In genomic region chr10:43983856-43984271, GRCh38 we compare ENCODE assay signal across 25 cellular contexts.
"Had no signal": no experiment of that assay in that cellular context is flagged by ENCODE, and none has a peak within 500 bp of the region (broad histone marks: within the 10 kb centered on the region; RNA-seq: fewer than 3 reads in every experiment).

No MANE protein-coding gene starts in this region.

- H3K4me3 Mint-ChIP-seq: immature natural killer cell; naive thymus-derived CD4-positive, alpha-beta T cell; natural killer cell treated with Interleukin-12 subunit alpha and Interleukin-12 subunit beta and Interleukin-15 and Interleukin-18, amount 100 ng/mL, for 72 hours; stimulated activated memory B cell treated with anti-CD40 and anti-IgM and Interleukin-4, amounts not matched to agents 10 μg/mL and 1 μg/mL and 100 μg/mL, for 72 hours; stimulated activated naive CD8-positive, alpha-beta T cell treated with anti-CD3 and anti-CD28 coated beads, Interleukin-15, amount 100 ng/mL, for 72 hours; type B pancreatic cell had no signal

- H3K36me3 ChIP-seq: left ventricle myocardium inferior, ovary, right atrium auricular region, right lobe of liver, tibial nerve, vagina had no signal

- ATAC-seq: mucosa of descending colon; naive thymus-derived CD4-positive, alpha-beta T cell; natural killer cell treated with Interleukin-12 subunit alpha and Interleukin-12 subunit beta and Interleukin-15 and Interleukin-18, amount 100 ng/mL, for 72 hours; stimulated activated memory B cell treated with anti-CD40 and anti-IgM and Interleukin-4, amounts not matched to agents 10 μg/mL and 1 μg/mL and 100 μg/mL, for 72 hours; stimulated activated naive CD8-positive, alpha-beta T cell treated with anti-CD3 and anti-CD28 coated beads, Interleukin-15, amount 100 ng/mL, for 72 hours had no signal

- DNase-seq: hypothalamus; immature natural killer cell; left ventricle myocardium inferior; midbrain; mucosa of descending colon; naive thymus-derived CD4-positive, alpha-beta T cell; ovary; right lobe of liver; stimulated activated CD4-positive, alpha-beta T cell treated with anti-CD3 and anti-CD28 coated beads, Interleukin-1b, Interleukin-23, amount 100 ng/mL, for 48 hours; stimulated activated CD4-positive, alpha-beta T cell treated with anti-CD3 and anti-CD28 coated beads, Interleukin-2, amount 100 ng/mL, for 48 hours; stimulated activated CD4-positive, alpha-beta T cell treated with anti-CD3 and anti-CD28 coated beads, Interleukin-4, amount 100 ng/mL, for 4 hours; stimulated activated CD8-positive, alpha-beta memory T cell treated with anti-CD3 and anti-CD28 coated beads, Interleukin-4, amount 100 ng/mL, for 48 hours; stimulated activated naive CD4-positive, alpha-beta T cell treated with Interleukin-2 at 50 U/mL for 16 hours; stimulated activated naive CD8-positive, alpha-beta T cell treated with anti-CD3 and anti-CD28 coated beads, Interleukin-15, amount 100 ng/mL, for 72 hours; substantia nigra had no signal

- H3K27ac Mint-ChIP-seq: immature natural killer cell; naive thymus-derived CD4-positive, alpha-beta T cell; natural killer cell treated with Interleukin-12 subunit alpha and Interleukin-12 subunit beta and Interleukin-15 and Interleukin-18, amount 100 ng/mL, for 72 hours; progenitor cell of endocrine pancreas; stimulated activated memory B cell treated with anti-CD40 and anti-IgM and Interleukin-4, amounts not matched to agents 10 μg/mL and 1 μg/mL and 100 μg/mL, for 72 hours; type B pancreatic cell had no signal

- H3K27me3 Mint-ChIP-seq: progenitor cell of endocrine pancreas; stimulated activated memory B cell treated with anti-CD40 and anti-IgM and Interleukin-4, amounts not matched to agents 10 μg/mL and 1 μg/mL and 100 μg/mL, for 72 hours; stimulated activated naive CD8-positive, alpha-beta T cell treated with anti-CD3 and anti-CD28 coated beads, Interleukin-15, amount 100 ng/mL, for 72 hours; type B pancreatic cell had no signal

- H3K27me3 ChIP-seq: ovary, right atrium auricular region, right lobe of liver, tibial nerve, vagina had no signal

- H3K4me2 ChIP-seq: smooth muscle cell had no signal

- FAIRE-seq: islet of Langerhans had no signal

- H3K9me3 Mint-ChIP-seq: natural killer cell treated with Interleukin-12 subunit alpha and Interleukin-12 subunit beta and Interleukin-15 and Interleukin-18, amount 100 ng/mL, for 72 hours; stimulated activated naive CD8-positive, alpha-beta T cell treated with anti-CD3 and anti-CD28 coated beads, Interleukin-15, amount 100 ng/mL, for 72 hours had no signal

- H3K9me3 ChIP-seq: left ventricle myocardium inferior, mucosa of descending colon, ovary, right atrium auricular region, right lobe of liver, vagina had no signal

- H3K4me1 Mint-ChIP-seq: stimulated activated memory B cell treated with anti-CD40 and anti-IgM and Interleukin-4, amounts not matched to agents 10 μg/mL and 1 μg/mL and 100 μg/mL, for 72 hours had no signal

- H3K4me1 ChIP-seq: right lobe of liver, vagina had no signal

- H3K36me3 Mint-ChIP-seq: immature natural killer cell; naive thymus-derived CD4-positive, alpha-beta T cell; natural killer cell treated with Interleukin-12 subunit alpha and Interleukin-12 subunit beta and Interleukin-15 and Interleukin-18, amount 100 ng/mL, for 72 hours; stimulated activated memory B cell treated with anti-CD40 and anti-IgM and Interleukin-4, amounts not matched to agents 10 μg/mL and 1 μg/mL and 100 μg/mL, for 72 hours; type B pancreatic cell had no signal

- H3K27ac ChIP-seq: left ventricle myocardium inferior, ovary, right atrium auricular region, right lobe of liver, tibial nerve, vagina had no signal

- H3K4me3 ChIP-seq: left ventricle myocardium inferior, lung, mucosa of descending colon, ovary, right atrium auricular region, right lobe of liver, smooth muscle cell, tibial nerve, vagina had no signal
